ENCODE assay signal across 14 cellular contexts in the genomic region with DNA sequence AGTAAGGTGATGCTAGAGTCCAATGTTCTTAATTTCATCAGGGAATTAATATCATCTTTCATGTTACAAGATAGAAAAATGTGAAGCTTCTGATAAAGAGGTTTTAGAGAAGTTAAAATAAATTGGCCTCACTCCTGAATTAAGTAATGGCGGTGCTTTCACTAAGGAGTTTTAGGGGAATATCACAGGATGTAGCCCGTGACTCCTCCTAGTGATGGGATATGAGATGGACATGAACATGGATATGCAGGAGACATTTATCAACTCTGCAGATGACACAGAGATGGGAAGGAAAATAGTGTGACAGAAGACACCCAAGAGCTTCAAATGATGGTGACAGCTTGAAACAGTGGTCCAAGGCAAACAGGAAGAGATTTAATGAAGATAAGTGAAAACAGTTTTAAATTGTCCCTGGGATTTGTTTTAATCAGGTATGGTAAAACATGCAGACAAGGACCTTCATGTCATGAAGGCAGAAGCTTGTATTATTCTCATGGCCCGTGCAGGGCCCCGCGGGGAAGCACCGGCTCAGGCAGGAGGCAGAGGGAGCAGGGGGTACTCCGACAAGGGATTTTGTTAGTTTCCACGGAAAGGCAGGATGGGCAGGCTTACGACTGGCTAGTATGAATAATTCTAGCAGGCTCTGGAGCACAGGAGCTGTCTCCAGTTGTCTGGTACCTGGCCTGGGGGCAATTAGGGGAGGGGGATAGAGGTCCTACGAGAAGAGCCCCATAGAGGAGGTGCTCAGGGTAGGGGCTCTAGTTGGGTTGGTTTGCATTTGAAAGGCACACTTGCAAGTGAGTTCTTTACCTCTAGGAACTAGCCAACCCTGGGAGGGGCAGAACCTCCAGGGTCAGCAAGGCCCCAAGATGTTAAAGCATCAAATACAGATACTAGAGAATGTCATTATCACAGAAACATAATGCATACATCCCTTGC.
DNase-seq lines count a peak whose midpoint lies in the region; ATAC-seq and TF ChIP-seq lines count a peak whose summit lies in the region.
"Had no signal": no experiment of that assay in that cellular context is flagged by ENCODE, and none has a peak within 500 bp of the region (broad histone marks: within the 10 kb centered on the region; RNA-seq: fewer than 3 reads in every experiment).

No MANE protein-coding gene starts in this region.

- H3K9ac ChIP-seq in HUES6 (ENCODE audit: low read length): no peak overlapping the region

- H3K36me3 ChIP-seq in HUES6 (ENCODE audit: control insufficient read depth, insufficient read depth, low read length): no peaks in the 10 kb centered on the region
- no peaks in the 10 kb centered on the region for H3K36me3 ChIP-seq in WERI-Rb-1

- H3K4me1 ChIP-seq in HUES6 (ENCODE audit: control insufficient read depth, insufficient read depth, low read length): peaks cover 18% of the 10 kb centered on the region

- DNase-seq in AG04449 (ENCODE audit: low read depth, low spot score) (no peak), WERI-Rb-1 (no peak), hepatic stellate cell (ENCODE audit: low spot score) (peak; percentile 54), NCI-H2227 treated with DMSO at 0.1 percent for 48 hours (lab: John Stamatoyannopoulos, UW) (no peak), SIG-M5 (lab: John Stamatoyannopoulos, UW) (no peak), NAMALWA (ENCODE audit: low spot score) (no peak)
- DNase-seq in stimulated activated effector memory CD8-positive, alpha-beta T cell treated with anti-CD3 and anti-CD28 coated beads, Interleukin-12 subunit alpha, Interleukin-12 subunit beta, amount 100 ng/mL, for 72 hours (ENCODE audit: low spot score in 2 of 2): no peak
- DNase-seq: activated CD8-positive, alpha-beta memory T cell treated with anti-CD3 and anti-CD28 coated beads, Interleukin-2, amount 50 U/mL, for 48 hours; amygdala; left cardiac atrium; stimulated activated CD4-positive, alpha-beta T cell treated with anti-CD3 and anti-CD28 coated beads, Interleukin-4, amount 100 ng/mL, for 4 hours; T-helper 17 cell had no signal

- no peak for ATAC-seq in stimulated activated effector memory CD8-positive, alpha-beta T cell treated with anti-CD3 and anti-CD28 coated beads, Interleukin-12 subunit alpha, Interleukin-12 subunit beta, amount 100 ng/mL, for 72 hours
- ATAC-seq: esophagus mucosa, left cardiac atrium, T-helper 17 cell had no signal

- H3K4me3 Mint-ChIP-seq in stimulated activated effector memory CD8-positive, alpha-beta T cell treated with anti-CD3 and anti-CD28 coated beads, Interleukin-12 subunit alpha, Interleukin-12 subunit beta, amount 100 ng/mL, for 72 hours: no peak overlapping the region
- H3K4me3 Mint-ChIP-seq: T-helper 17 cell had no signal

- no peak overlapping the region for H3K4me3 ChIP-seq in AG04449 (ENCODE audit: low read depth, low read length)
- H3K4me3 ChIP-seq in HUES6 (ENCODE audit: low read depth, low read length): 0 out of 2 replicates have a peak overlapping the region, but pooled peaks have one; percentile 5
- H3K4me3 ChIP-seq in WERI-Rb-1 (ENCODE audit: low read depth, low read length): no peak overlapping the region

- H3K9me3 ChIP-seq in HUES6 (ENCODE audit: control insufficient read depth, insufficient read depth, low read depth, low read length) (peaks cover 5% of the 10 kb centered on the region), WERI-Rb-1 (ENCODE audit: severe bottlenecking) (peaks cover 9% of the 10 kb centered on the region)

- CTCF ChIA-PET in AG04449 (lab: Yijun Ruan, JAX): interaction anchor here (0.9 to 2.8 kb wide), 10 partner anchors 10 to 338 kb away, joined by 3 to 18 read pairs (median 3); no protein-coding TSS in a partner anchor

- H3K27me3 ChIP-seq in HUES6 (ENCODE audit: control insufficient read depth, insufficient read depth, low read length): no peaks in the 10 kb centered on the region
- H3K27me3 ChIP-seq in WERI-Rb-1 (ENCODE audit: insufficient read depth, low read depth, severe bottlenecking): no peaks in the 10 kb centered on the region

- no peak overlapping the region for H3K27ac Mint-ChIP-seq in stimulated activated effector memory CD8-positive, alpha-beta T cell treated with anti-CD3 and anti-CD28 coated beads, Interleukin-12 subunit alpha, Interleukin-12 subunit beta, amount 100 ng/mL, for 72 hours
- H3K27ac Mint-ChIP-seq: T-helper 17 cell had no signal

- no peaks in the 10 kb centered on the region for H3K4me1 Mint-ChIP-seq in stimulated activated effector memory CD8-positive, alpha-beta T cell treated with anti-CD3 and anti-CD28 coated beads, Interleukin-12 subunit alpha, Interleukin-12 subunit beta, amount 100 ng/mL, for 72 hours
- H3K4me1 Mint-ChIP-seq: T-helper 17 cell had no signal

- H3K36me3 Mint-ChIP-seq in stimulated activated effector memory CD8-positive, alpha-beta T cell treated with anti-CD3 and anti-CD28 coated beads, Interleukin-12 subunit alpha, Interleukin-12 subunit beta, amount 100 ng/mL, for 72 hours: no peaks in the 10 kb centered on the region

- H3K9me3 Mint-ChIP-seq in stimulated activated effector memory CD8-positive, alpha-beta T cell treated with anti-CD3 and anti-CD28 coated beads, Interleukin-12 subunit alpha, Interleukin-12 subunit beta, amount 100 ng/mL, for 72 hours: no peaks in the 10 kb centered on the region

- TF ChIP-seq CTCF in AG04449 (IDR thresholded peaks at IDR 0.05; ENCODE audit: insufficient read depth, low read length, missing control alignments): peak; percentile 19
- peak; percentile 49 for TF ChIP-seq CTCF in WERI-Rb-1 (IDR thresholded peaks at IDR 0.05; ENCODE audit: low read depth, low read length)

- POLR2A ChIA-PET in AG04449 (lab: Yijun Ruan, JAX): no interaction called here

- H3K27ac ChIP-seq in HUES6 (ENCODE audit: low read depth, low read length) (no peak overlapping the region), WERI-Rb-1 (no peak overlapping the region)
